8 cellular contexts compared by ENCODE assay signal in the genomic region with DNA sequence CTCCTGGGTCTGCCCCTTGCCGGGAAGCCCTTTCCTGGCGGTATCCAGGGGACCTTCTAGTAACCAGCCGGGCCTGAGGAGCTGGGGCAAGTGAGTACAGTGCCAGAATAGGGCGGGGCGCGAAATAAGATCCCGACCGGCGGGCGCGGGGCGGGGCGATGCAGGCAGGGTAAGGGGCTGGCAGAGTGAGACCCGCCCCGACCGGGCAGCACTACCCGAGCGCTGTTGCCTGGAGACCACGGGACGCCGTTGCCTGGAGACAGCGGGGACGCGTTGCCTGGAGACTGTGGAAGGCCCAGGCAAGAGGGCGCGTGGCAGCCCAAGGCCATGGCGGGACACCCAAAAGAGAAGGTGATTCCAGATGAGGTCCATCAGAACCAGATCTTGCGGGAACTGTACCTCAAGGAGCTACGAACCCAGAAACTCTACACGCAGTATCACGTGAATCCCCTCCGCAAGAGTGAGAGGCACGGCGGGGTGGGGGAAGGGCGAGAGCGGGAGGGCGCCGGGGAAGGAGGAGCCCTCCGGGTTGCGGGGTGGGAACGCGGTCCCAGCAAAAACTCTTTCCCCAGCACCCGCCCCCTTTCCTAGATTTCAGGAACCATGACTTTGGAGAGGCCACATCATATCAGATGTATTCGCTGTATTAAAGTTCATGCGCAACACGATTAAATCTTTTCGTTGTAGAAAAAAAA. TPM values are rescaled to one million over a fixed set of nuclear protein-coding genes. Genes with fewer than 3 reads are reported as not detected.
DNase-seq lines count a peak whose midpoint lies in the region; ATAC-seq and TF ChIP-seq lines count a peak whose summit lies in the region.

No MANE protein-coding gene starts in this region.

- H3K4me1 Mint-ChIP-seq in GM23338 = peaks cover 27% of the 10 kb centered on the region
- H3K4me1 Mint-ChIP-seq in activated T-cell treated with anti-CD3 and anti-CD28 coated beads, Interleukin-2, amount 50 U/mL, for 72 hours (ENCODE audit: low read depth) = peaks cover 7% of the 10 kb centered on the region
- H3K4me1 Mint-ChIP-seq in naive thymus-derived CD8-positive, alpha-beta T cell = peaks cover 3 to 13% (median 6%) of the 10 kb centered on the region in 4 donors

- no peak overlapping the region for H3K27ac Mint-ChIP-seq in GM23338
- no peak overlapping the region for H3K27ac Mint-ChIP-seq in activated T-cell treated with anti-CD3 and anti-CD28 coated beads, Interleukin-2, amount 50 U/mL, for 72 hours
- H3K27ac Mint-ChIP-seq in naive thymus-derived CD8-positive, alpha-beta T cell = no peak overlapping the region

- TF ChIP-seq POLR2A in suprapubic skin (IDR thresholded peaks at IDR 0.05) = no peak

- 0 out of 2 replicates have a peak, but pooled peaks cover 3% of the 10 kb centered on the region for H3F3A ChIP-seq in GM23338 (replicated peaks; ENCODE audit: low read depth)

- ATAC-seq in GM23338 (peak; percentile 97), GM21529 (IDR thresholded peaks at IDR 0.05; ENCODE audit: unreplicated experiment) (no peak)
- peak; percentile 83 to 90 for ATAC-seq in activated T-cell treated with anti-CD3 and anti-CD28 coated beads, Interleukin-2, amount 50 U/mL, for 72 hours (replicated peaks in 1 of 2)
- peak; percentile 52 to 59 for ATAC-seq in naive thymus-derived CD8-positive, alpha-beta T cell

- no peaks in the 10 kb centered on the region for H4K20me1 ChIP-seq in GM23338 (replicated peaks; ENCODE audit: insufficient read depth)

- no peak overlapping the region for H2AFZ ChIP-seq in GM23338

- H3K4me2 ChIP-seq in GM23338 = peak overlapping the region; percentile 77

- H3K9me2 ChIP-seq in GM23338 (ENCODE audit: insufficient read depth) = peaks cover 10% of the 10 kb centered on the region; the same call in 1 of the 2 replicates

- 6% methylated on average over 41 of the region's 47 CpGs for WGBS in suprapubic skin

- no peaks in the 10 kb centered on the region for H3K36me3 Mint-ChIP-seq in GM23338 (ENCODE audit: low read depth)
- H3K36me3 Mint-ChIP-seq in activated T-cell treated with anti-CD3 and anti-CD28 coated beads, Interleukin-2, amount 50 U/mL, for 72 hours (ENCODE audit: insufficient read depth in 2 of 2) = no peaks in the 10 kb centered on the region
- peaks cover 0 to 14% (median 0%) of the 10 kb centered on the region in 3 donors for H3K36me3 Mint-ChIP-seq in naive thymus-derived CD8-positive, alpha-beta T cell

- DNase-seq in GM23338 (ENCODE audit: low spot score) = peak; percentile 99
- DNase-seq in NCI-H446 (lab: John Stamatoyannopoulos, UW) = peak; percentile 68 to 88
- DNase-seq in activated T-cell treated with anti-CD3 and anti-CD28 coated beads, Interleukin-2, amount 50 U/mL, for 72 hours = peak; percentile 47 to 64
- peak; percentile 14 for DNase-seq in fibroblast of the conjunctiva (ENCODE audit: low read depth)
- peak in 7 of 10 donors; percentile 4 to 47 (median 15) for DNase-seq in naive thymus-derived CD8-positive, alpha-beta T cell
- peak in 1 of 2 donors; percentile 70 for DNase-seq in suprapubic skin (ENCODE audit: low spot score in 2 of 2)
- no peak for DNase-seq in NK-92 (lab: John Stamatoyannopoulos, UW; ENCODE audit: unreplicated experiment)

- H3K27ac ChIP-seq in GM23338 (ENCODE audit: low read depth) = no peak overlapping the region
- no peak overlapping the region for H3K27ac ChIP-seq in suprapubic skin

- peak overlapping the region; percentile 83 for H3K4me3 Mint-ChIP-seq in GM23338
- H3K4me3 Mint-ChIP-seq in activated T-cell treated with anti-CD3 and anti-CD28 coated beads, Interleukin-2, amount 50 U/mL, for 72 hours = peak overlapping the region; percentile 32 to 71
- H3K4me3 Mint-ChIP-seq in naive thymus-derived CD8-positive, alpha-beta T cell = peak overlapping the region in 8 of 10 donors; percentile 3 to 45 (median 38)

- H3K4me1 ChIP-seq in GM23338 (ENCODE audit: insufficient read depth) = peaks cover 17% of the 10 kb centered on the region
- H3K4me1 ChIP-seq in suprapubic skin = peaks cover 12% of the 10 kb centered on the region

- no peaks in the 10 kb centered on the region for H3K9me3 ChIP-seq in suprapubic skin

- peaks cover 10% of the 10 kb centered on the region for H3K27me3 Mint-ChIP-seq in GM23338 (ENCODE audit: insufficient read depth, low read depth, poor library complexity)
- peaks cover 74% of the 10 kb centered on the region for H3K27me3 Mint-ChIP-seq in activated T-cell treated with anti-CD3 and anti-CD28 coated beads, Interleukin-2, amount 50 U/mL, for 72 hours (ENCODE audit: low read depth)
- H3K27me3 Mint-ChIP-seq in naive thymus-derived CD8-positive, alpha-beta T cell = peaks cover 51 to 78% (median 65%) of the 10 kb centered on the region in 5 donors

- TF ChIP-seq EP300 in suprapubic skin (IDR thresholded peaks at IDR 0.05) = no peak

- TF ChIP-seq CTCF in GM23338 (conservative IDR thresholded peaks at IDR 0.05; ENCODE audit: low read depth in 2 of 2) (no peak), suprapubic skin (IDR thresholded peaks at IDR 0.05) (no peak)

- no peaks in the 10 kb centered on the region for H3K79me2 ChIP-seq in GM23338 (replicated peaks; ENCODE audit: insufficient read depth)

- H3K36me3 ChIP-seq in GM23338 (ENCODE audit: insufficient read depth) = no peaks in the 10 kb centered on the region
- H3K36me3 ChIP-seq in suprapubic skin = no peaks in the 10 kb centered on the region

- POLR2A ChIA-PET in naive thymus-derived CD8-positive, alpha-beta T cell (lab: Charles Lee) = no interaction called here

- no peaks in the 10 kb centered on the region for H3K9me3 Mint-ChIP-seq in GM23338
- H3K9me3 Mint-ChIP-seq in activated T-cell treated with anti-CD3 and anti-CD28 coated beads, Interleukin-2, amount 50 U/mL, for 72 hours = no peaks in the 10 kb centered on the region
- H3K9me3 Mint-ChIP-seq in naive thymus-derived CD8-positive, alpha-beta T cell = no peaks in the 10 kb centered on the region

- H3K4me3 ChIP-seq in GM23338 (peak overlapping the region; percentile 56), suprapubic skin (peak overlapping the region; percentile 47)

- H3K27me3 ChIP-seq in GM23338 (ENCODE audit: insufficient read depth) (no peaks in the 10 kb centered on the region), suprapubic skin (peaks cover 20% of the 10 kb centered on the region)

TF ChIP-seq in GM23338, 12 proteins besides CTCF, POLR2A, EP300 and RAD21 (continues in another document):
- TF ChIP-seq STAT1 (IDR thresholded peaks at IDR 0.05; ENCODE audit: unreplicated experiment) (no peak), EZH2phosphoT487 (IDR thresholded peaks at IDR 0.05; ENCODE audit: unreplicated experiment) (no peak), CREB1 (CRISPR knock-in tag; IDR thresholded peaks at IDR 0.05; ENCODE audit: low read depth) (no peak)
- TF ChIP-seq, protein P1, sequence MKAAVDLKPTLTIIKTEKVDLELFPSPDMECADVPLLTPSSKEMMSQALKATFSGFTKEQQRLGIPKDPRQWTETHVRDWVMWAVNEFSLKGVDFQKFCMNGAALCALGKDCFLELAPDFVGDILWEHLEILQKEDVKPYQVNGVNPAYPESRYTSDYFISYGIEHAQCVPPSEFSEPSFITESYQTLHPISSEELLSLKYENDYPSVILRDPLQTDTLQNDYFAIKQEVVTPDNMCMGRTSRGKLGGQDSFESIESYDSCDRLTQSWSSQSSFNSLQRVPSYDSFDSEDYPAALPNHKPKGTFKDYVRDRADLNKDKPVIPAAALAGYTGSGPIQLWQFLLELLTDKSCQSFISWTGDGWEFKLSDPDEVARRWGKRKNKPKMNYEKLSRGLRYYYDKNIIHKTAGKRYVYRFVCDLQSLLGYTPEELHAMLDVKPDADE (IDR thresholded peaks at IDR 0.05) = peak; percentile 38; the same call in 1 of the 2 replicates
- TF ChIP-seq, protein P2, sequence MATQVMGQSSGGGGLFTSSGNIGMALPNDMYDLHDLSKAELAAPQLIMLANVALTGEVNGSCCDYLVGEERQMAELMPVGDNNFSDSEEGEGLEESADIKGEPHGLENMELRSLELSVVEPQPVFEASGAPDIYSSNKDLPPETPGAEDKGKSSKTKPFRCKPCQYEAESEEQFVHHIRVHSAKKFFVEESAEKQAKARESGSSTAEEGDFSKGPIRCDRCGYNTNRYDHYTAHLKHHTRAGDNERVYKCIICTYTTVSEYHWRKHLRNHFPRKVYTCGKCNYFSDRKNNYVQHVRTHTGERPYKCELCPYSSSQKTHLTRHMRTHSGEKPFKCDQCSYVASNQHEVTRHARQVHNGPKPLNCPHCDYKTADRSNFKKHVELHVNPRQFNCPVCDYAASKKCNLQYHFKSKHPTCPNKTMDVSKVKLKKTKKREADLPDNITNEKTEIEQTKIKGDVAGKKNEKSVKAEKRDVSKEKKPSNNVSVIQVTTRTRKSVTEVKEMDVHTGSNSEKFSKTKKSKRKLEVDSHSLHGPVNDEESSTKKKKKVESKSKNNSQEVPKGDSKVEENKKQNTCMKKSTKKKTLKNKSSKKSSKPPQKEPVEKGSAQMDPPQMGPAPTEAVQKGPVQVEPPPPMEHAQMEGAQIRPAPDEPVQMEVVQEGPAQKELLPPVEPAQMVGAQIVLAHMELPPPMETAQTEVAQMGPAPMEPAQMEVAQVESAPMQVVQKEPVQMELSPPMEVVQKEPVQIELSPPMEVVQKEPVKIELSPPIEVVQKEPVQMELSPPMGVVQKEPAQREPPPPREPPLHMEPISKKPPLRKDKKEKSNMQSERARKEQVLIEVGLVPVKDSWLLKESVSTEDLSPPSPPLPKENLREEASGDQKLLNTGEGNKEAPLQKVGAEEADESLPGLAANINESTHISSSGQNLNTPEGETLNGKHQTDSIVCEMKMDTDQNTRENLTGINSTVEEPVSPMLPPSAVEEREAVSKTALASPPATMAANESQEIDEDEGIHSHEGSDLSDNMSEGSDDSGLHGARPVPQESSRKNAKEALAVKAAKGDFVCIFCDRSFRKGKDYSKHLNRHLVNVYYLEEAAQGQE (IDR thresholded peaks at IDR 0.05; ENCODE audit: unreplicated experiment) = no peak

RNA-seq across cellular contexts. Expression of a gene that starts 24.3 kb away (rescaled TPM):
- total RNA-seq in GM23338 (2014; rRNA removed; shearing (Covaris generic)) = 116 and 130 TPM in 2 replicates
- polyA plus RNA-seq in GM23338 (2016; fragmentation: Nextera tagmentation; extraction: Ambion mirVana) = 226 and 249 TPM in 2 replicates
- 10 to 100 TPM; 37.0 to 46.4 TPM for total RNA-seq in activated T-cell treated with anti-CD3 and anti-CD28 coated beads, Interleukin-2, amount 50 U/mL, for 72 hours
- 10 to 100 TPM; 27.3 to 30.4 TPM for total RNA-seq in naive thymus-derived CD8-positive, alpha-beta T cell
- 10 to 100 TPM; 50.9 to 57.4 (median 54.9) TPM for polyA plus RNA-seq in naive thymus-derived CD8-positive, alpha-beta T cell
- total RNA-seq in suprapubic skin = 10 to 100 TPM; 34.7 to 67.0 (median 56.4) TPM

RNA-seq across cellular contexts. Expression of a gene that starts 24.4 kb away (rescaled TPM):
- 0.38 and 1.6 TPM in 2 replicates for total RNA-seq in GM23338 (2014; rRNA removed; shearing (Covaris generic))
- 0.37 and 0.45 TPM in 2 replicates for polyA plus RNA-seq in GM23338 (2016; fragmentation: Nextera tagmentation; extraction: Ambion mirVana)
- under 1 TPM; 0.36 to 0.76 TPM for total RNA-seq in activated T-cell treated with anti-CD3 and anti-CD28 coated beads, Interleukin-2, amount 50 U/mL, for 72 hours
- total RNA-seq in naive thymus-derived CD8-positive, alpha-beta T cell = not detected
- polyA plus RNA-seq in naive thymus-derived CD8-positive, alpha-beta T cell = under 1 TPM in 1 of 3 donors, not detected in 2; 0.04 TPM
- total RNA-seq in suprapubic skin = under 1 TPM in 3 of 4 donors, not detected in 1; 0.10 to 0.81 (median 0.11) TPM
